Comparison of ENCODE assay signal across 24 cellular contexts in the genomic region with DNA sequence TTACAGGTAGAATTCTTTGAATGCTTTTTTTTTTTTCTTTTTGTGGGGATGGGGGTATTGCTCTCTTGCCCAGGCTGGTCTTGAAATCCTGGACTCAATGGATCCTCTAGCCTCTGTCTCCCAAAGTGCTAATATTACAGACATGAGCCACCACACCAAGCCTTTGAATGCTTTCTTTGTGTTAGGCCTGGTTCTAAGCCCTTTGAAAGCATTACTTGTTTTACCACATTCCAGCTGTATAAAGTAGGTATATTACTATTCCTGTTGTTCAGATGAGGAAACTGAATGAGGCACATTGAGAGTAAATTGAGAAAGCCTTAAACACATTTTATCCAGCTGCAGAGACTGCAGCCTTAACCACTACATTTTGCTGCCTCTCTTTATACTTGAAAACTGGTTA.
DNase-seq lines count a peak whose midpoint lies in the region; TF ChIP-seq lines count a peak whose summit lies in the region.
"Had no signal": no experiment of that assay in that cellular context is flagged by ENCODE, and none has a peak within 500 bp of the region (broad histone marks: within the 10 kb centered on the region; RNA-seq: fewer than 3 reads in every experiment).

No MANE protein-coding gene starts in this region.

- no peaks in the 10 kb centered on the region for H3K9me2 ChIP-seq in Karpas-422 (replicated peaks; ENCODE audit: insufficient read depth, low read length)

- H3K9me3 ChIP-seq in SJCRH30 (replicated peaks) (no peaks in the 10 kb centered on the region), smooth muscle cell (replicated peaks; ENCODE audit: low read depth) (no peaks in the 10 kb centered on the region), Karpas-422 (ENCODE audit: low read length) (peaks cover 18% of the 10 kb centered on the region), stomach (no peaks in the 10 kb centered on the region)
- H3K9me3 ChIP-seq: BLaER1 treated with 17β-estradiol and CSF1 and Interleukin-3, amounts not matched to agents 10 nM and 100 nM; MG63; thyroid gland had no signal

- H3K27ac ChIP-seq in SJCRH30 (no peak overlapping the region), smooth muscle cell (ENCODE audit: low read depth) (peak overlapping the region; percentile 70), Karpas-422 (ENCODE audit: low read length) (no peak overlapping the region), stomach (no peak overlapping the region)
- H3K27ac ChIP-seq: BLaER1 treated with 17β-estradiol and CSF1 and Interleukin-3, amounts not matched to agents 10 nM and 100 nM; spleen; thyroid gland had no signal

- intact Hi-C loops in stomach (cut with DNase I; ENCODE audit: low total_unique reads) = no loop called here

- H3K27me3 ChIP-seq in SJCRH30 (no peaks in the 10 kb centered on the region), smooth muscle cell (ENCODE audit: low read depth) (no peaks in the 10 kb centered on the region), Karpas-422 (ENCODE audit: low read length) (no peaks in the 10 kb centered on the region), stomach (no peaks in the 10 kb centered on the region)
- H3K27me3 ChIP-seq: BLaER1 treated with 17β-estradiol and CSF1 and Interleukin-3, amounts not matched to agents 10 nM and 100 nM; MG63; spleen; thyroid gland had no signal

- TF ChIP-seq CTCF in smooth muscle cell (IDR thresholded peaks at IDR 0.05; ENCODE audit: borderline replicate concordance, insufficient read depth, poor library complexity, severe bottlenecking) = no peak
- TF ChIP-seq CTCF in stomach (IDR thresholded peaks at IDR 0.05) = no peak

- no peak for TF ChIP-seq POLR2A in stomach (IDR thresholded peaks at IDR 0.05)

- H3K4me1 ChIP-seq in SJCRH30 (peaks cover 7% of the 10 kb centered on the region), smooth muscle cell (ENCODE audit: low read depth) (no peaks in the 10 kb centered on the region), Karpas-422 (ENCODE audit: low read length) (no peaks in the 10 kb centered on the region), stomach (no peaks in the 10 kb centered on the region)
- H3K4me1 ChIP-seq: BLaER1 treated with 17β-estradiol and CSF1 and Interleukin-3, amounts not matched to agents 10 nM and 100 nM; spleen; thyroid gland had no signal

- peak; percentile 41 for DNase-seq in HT-29 (ENCODE audit: low spot score)
- DNase-seq in SJCRH30 = peak; percentile 6 to 53
- peak; percentile 64 for DNase-seq in islet precursor cell
- no peak for DNase-seq in smooth muscle cell (lab: John Stamatoyannopoulos, UW; ENCODE audit: unreplicated experiment)
- no peak for DNase-seq in DMS79 (lab: John Stamatoyannopoulos, UW)
- no peak for DNase-seq in Karpas-422
- DNase-seq in stomach = no peak
- DNase-seq: activated CD4-positive, alpha-beta T cell treated with anti-CD3 and anti-CD28 coated beads for 36 hours; activated CD8-positive, alpha-beta memory T cell treated with anti-CD3 and anti-CD28 coated beads, Interleukin-2, amount 50 U/mL, for 48 hours; activated CD8-positive, alpha-beta T cell treated with anti-CD3 and anti-CD28 coated beads for 36 hours; activated naive CD4-positive, alpha-beta T cell treated with anti-CD3 and anti-CD28 coated beads for 36 hours; cerebellar nuclear complex; COR-L47; KG1; MG63; NCI-H2227 treated with DMSO at 0.1 percent for 48 hours; posterior cingulate gyrus; SHP77 treated with DMSO at 0.1 percent for 48 hours; spleen; stimulated activated CD4-positive, alpha-beta T cell treated with anti-CD3 and anti-CD28 coated beads, Interleukin-2, amount 100 ng/mL, for 24 hours; stimulated activated naive CD8-positive, alpha-beta T cell treated with anti-CD3 and anti-CD28 coated beads, Interleukin-15, amount 100 ng/mL, for 72 hours; SW 1271; thyroid gland had no signal

- peak overlapping the region; percentile 54 for H2AFZ ChIP-seq in smooth muscle cell (ENCODE audit: low read depth)
- H2AFZ ChIP-seq in Karpas-422 (ENCODE audit: low read length) = no peak overlapping the region

- H3K79me2 ChIP-seq in smooth muscle cell (ENCODE audit: low read depth) (no peaks in the 10 kb centered on the region), Karpas-422 (ENCODE audit: low read length) (no peaks in the 10 kb centered on the region)

- no peaks in the 10 kb centered on the region for H3F3A ChIP-seq in smooth muscle cell (ENCODE audit: low read depth)

- no peak for TF ChIP-seq EP300 in stomach (IDR thresholded peaks at IDR 0.05)

- H3K9ac ChIP-seq in smooth muscle cell (ENCODE audit: low read depth) = no peak overlapping the region
- H3K9ac ChIP-seq in Karpas-422 (ENCODE audit: low read length) = no peak overlapping the region
- H3K9ac ChIP-seq: BLaER1 treated with 17β-estradiol and CSF1 and Interleukin-3, amounts not matched to agents 10 nM and 100 nM had no signal

- H3K36me3 ChIP-seq in SJCRH30 = no peaks in the 10 kb centered on the region
- H3K36me3 ChIP-seq in smooth muscle cell (ENCODE audit: low read depth) = no peaks in the 10 kb centered on the region
- H3K36me3 ChIP-seq in Karpas-422 (ENCODE audit: insufficient read depth, low read length) = no peaks in the 10 kb centered on the region
- no peaks in the 10 kb centered on the region for H3K36me3 ChIP-seq in stomach
- H3K36me3 ChIP-seq: BLaER1 treated with 17β-estradiol and CSF1 and Interleukin-3, amounts not matched to agents 10 nM and 100 nM; MG63; spleen; thyroid gland had no signal

- no peak overlapping the region for H3K4me2 ChIP-seq in smooth muscle cell
- no peak overlapping the region for H3K4me2 ChIP-seq in Karpas-422 (ENCODE audit: low read depth, low read length, poor library complexity, severe bottlenecking)
- H3K4me2 ChIP-seq: BLaER1 treated with 17β-estradiol and CSF1 and Interleukin-3, amounts not matched to agents 10 nM and 100 nM had no signal

- H3K4me3 ChIP-seq in SJCRH30 = no peak overlapping the region
- H3K4me3 ChIP-seq in smooth muscle cell = no peak overlapping the region
- no peak overlapping the region for H3K4me3 ChIP-seq in Karpas-422 (ENCODE audit: low read length)
- H3K4me3 ChIP-seq in stomach = no peak overlapping the region
- H3K4me3 ChIP-seq: BLaER1 treated with 17β-estradiol and CSF1 and Interleukin-3, amounts not matched to agents 10 nM and 100 nM; MG63; spleen; thyroid gland had no signal

- H4K20me1 ChIP-seq in smooth muscle cell (ENCODE audit: low read depth) (no peaks in the 10 kb centered on the region), Karpas-422 (ENCODE audit: insufficient read depth, low read depth, low read length) (no peaks in the 10 kb centered on the region)
- H4K20me1 ChIP-seq: BLaER1 treated with 17β-estradiol and CSF1 and Interleukin-3, amounts not matched to agents 10 nM and 100 nM had no signal

Comparison
In these comparisons a context has a peak if more than half of its experiments do, and no peak if none do; other contexts are left out.
1. DNase-seq: peak in HT-29 (single experiment), SJCRH30 (2 of 2) and islet precursor cell (single experiment); none in smooth muscle cell (single experiment), DMS79 (single experiment), Karpas-422 (single experiment) and stomach (single experiment).